Comparison of ENCODE assay signal across 8 cellular contexts in the genomic region with DNA sequence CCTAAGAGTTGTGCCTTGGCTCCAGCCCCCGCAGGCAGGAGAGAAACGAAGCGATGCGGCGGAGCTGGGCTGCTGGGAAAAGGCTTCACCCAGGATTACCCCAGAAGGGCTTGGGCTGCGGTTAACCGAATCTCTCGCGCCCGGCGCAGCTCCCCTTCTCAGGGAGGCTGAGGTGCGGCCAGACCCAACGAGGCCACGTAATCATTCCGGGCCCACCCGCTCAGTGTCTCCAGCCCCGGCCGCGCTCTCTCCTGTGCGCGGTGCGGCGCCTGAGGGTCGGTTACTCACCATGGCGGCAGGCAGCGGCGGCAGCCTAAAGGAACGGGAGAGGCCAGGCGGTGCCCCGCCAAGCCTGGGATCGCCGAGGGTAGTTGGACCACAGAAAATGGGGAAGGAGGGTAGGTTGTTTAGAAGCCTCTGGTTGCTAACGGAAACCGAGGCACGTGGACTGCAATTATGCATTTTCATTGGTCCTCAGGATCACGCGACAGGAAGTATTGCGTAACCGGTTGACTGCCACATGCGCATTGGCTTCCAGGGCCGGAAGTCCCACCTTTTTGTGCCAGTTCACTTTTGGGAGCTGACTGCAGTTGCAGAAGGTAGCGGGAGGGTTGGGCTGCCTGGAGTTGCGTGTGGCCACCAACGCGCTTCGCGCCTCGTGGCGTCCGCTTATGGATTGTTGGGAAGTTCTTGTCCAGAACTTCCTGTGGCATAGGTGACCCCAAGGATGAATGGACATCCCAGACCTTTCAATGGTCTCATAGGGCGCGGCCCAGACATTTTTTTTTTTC. TPM values are rescaled to one million over a fixed set of nuclear protein-coding genes. Genes with fewer than 3 reads are reported as not detected.
DNase-seq lines count a peak whose midpoint lies in the region; ATAC-seq and TF ChIP-seq lines count a peak whose summit lies in the region.

A gene with protein sequence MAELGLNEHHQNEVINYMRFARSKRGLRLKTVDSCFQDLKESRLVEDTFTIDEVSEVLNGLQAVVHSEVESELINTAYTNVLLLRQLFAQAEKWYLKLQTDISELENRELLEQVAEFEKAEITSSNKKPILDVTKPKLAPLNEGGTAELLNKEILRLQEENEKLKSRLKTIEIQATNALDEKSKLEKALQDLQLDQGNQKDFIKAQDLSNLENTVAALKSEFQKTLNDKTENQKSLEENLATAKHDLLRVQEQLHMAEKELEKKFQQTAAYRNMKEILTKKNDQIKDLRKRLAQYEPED (minus strand): TSS at position 419 of the 791 bp plus-strand sequence. CDS start 128 bp downstream, at position 291.

- H3K27ac ChIP-seq in left lung, result peak within 1 kb of the TSS in 1 of 2 donors; percentile 87

- no peaks in the 10 kb centered on the region for H3K27me3 ChIP-seq in left lung

- DNase-seq in AG09319 (ENCODE audit: extremely low read depth, low read depth) (peak; percentile 90), NCI-H526 treated with DMSO at 0.1 percent for 48 hours (lab: John Stamatoyannopoulos, UW) (peak; percentile 92), dermis blood vessel endothelial cell (peak; percentile 97), left lung (peak; percentile 87 to 93)
- DNase-seq in activated CD4-positive, alpha-beta T cell treated with anti-CD3 and anti-CD28 coated beads, Interleukin-2, amount 50 U/mL, for 1 hour, result peak; percentile 84
- peak; percentile 87 to 89 for DNase-seq in stimulated activated CD4-positive, alpha-beta T cell treated with anti-CD3 and anti-CD28 coated beads, Interleukin-2, amount 100 ng/mL, for 24 hours

- no peaks in the 10 kb centered on the region for H3K36me3 ChIP-seq in left lung

- TF ChIP-seq POLR2A in GM19099 (IDR thresholded peaks at IDR 0.05; ENCODE audit: extremely low read depth, insufficient read length, low read depth), result peak; percentile 28

- intact Hi-C loops in left lung (cut with DNase I), result no loop called here

- H3K4me1 ChIP-seq in left lung, result peaks cover 9 to 16% of the 10 kb centered on the region in 2 donors

- H3K9me3 ChIP-seq in left lung, result no peaks in the 10 kb centered on the region

- H3K4me3 ChIP-seq in left lung, result peak within 1 kb of the TSS; percentile 83 to 95

- no peak for TF ChIP-seq CTCF in AG09319 (IDR thresholded peaks at IDR 0.05; ENCODE audit: low read depth, low read length)
- no peak for TF ChIP-seq CTCF in left lung (IDR thresholded peaks at IDR 0.05)

- ATAC-seq in HG03442 (IDR thresholded peaks at IDR 0.05; ENCODE audit: unreplicated experiment), result peak; percentile 81
- peak; percentile 94 for ATAC-seq in left lung

RNA-seq across cellular contexts. Expression of the gene that starts here (rescaled TPM):
- 11.9 and 16.8 TPM in 2 replicates for total RNA-seq in dermis blood vessel endothelial cell
- 10 to 100 TPM; 17.0 to 27.2 TPM for total RNA-seq in left lung
